In genomic region chr12:64999157-64999425, GRCh38 we compare ENCODE assay signal across 16 cellular contexts.
"Had no signal": no experiment of that assay in that cellular context is flagged by ENCODE, and none has a peak within 500 bp of the region (broad histone marks: within the 10 kb centered on the region; RNA-seq: fewer than 3 reads in every experiment).

No MANE protein-coding gene starts in this region.

- H3K4me3 ChIP-seq: esophagus squamous epithelium, mucosa of descending colon, neural progenitor cell, sigmoid colon, stomach, testis had no signal

- H3K27ac ChIP-seq: neural progenitor cell, sigmoid colon, testis had no signal

- H3K27me3 ChIP-seq: esophagus squamous epithelium, neural progenitor cell, sigmoid colon, stomach, testis had no signal

- H3K4me1 ChIP-seq: sigmoid colon, testis had no signal

- H3K9me3 ChIP-seq: esophagus squamous epithelium, mucosa of descending colon, sigmoid colon, stomach, testis had no signal

- H3K9ac ChIP-seq: neural progenitor cell had no signal

- H2AFZ ChIP-seq: neural progenitor cell had no signal

- ATAC-seq: activated CD8-positive, alpha-beta T cell treated with anti-CD3 and anti-CD28 coated beads, Interleukin-2, amount 10 ng/mL, durations not matched to agents 7 days and 5 days; activated naive CD8-positive, alpha-beta T cell treated with anti-CD3 and anti-CD28 coated beads, Interleukin-2, amount 50 U/mL, for 24 hours; mucosa of descending colon; stimulated activated effector memory CD8-positive, alpha-beta T cell treated with anti-CD3 and anti-CD28 coated beads, Interleukin-12 subunit alpha, Interleukin-12 subunit beta, amount 100 ng/mL, for 72 hours had no signal

- DNase-seq: activated CD4-positive, alpha-beta T cell treated with anti-CD3 and anti-CD28 coated beads, Interleukin-2, amount 10 ng/mL, durations not matched to agents 7 days and 5 days; activated CD8-positive, alpha-beta T cell treated with anti-CD3 and anti-CD28 coated beads, Interleukin-2, amount 10 ng/mL, durations not matched to agents 7 days and 5 days; activated naive CD4-positive, alpha-beta T cell treated with anti-CD3 and anti-CD28 coated beads, Interleukin-2, amount 10 ng/mL, durations not matched to agents 7 days and 5 days; activated naive CD8-positive, alpha-beta T cell treated with anti-CD3 and anti-CD28 coated beads, Interleukin-2, amount 50 U/mL, for 24 hours; activated T-cell treated with anti-CD3 and anti-CD28 coated beads, Interleukin-2, amount 50 U/mL, for 24 hours; effector CD8-positive, alpha-beta T cell; esophagus squamous epithelium; mucosa of descending colon; naive B cell; sigmoid colon; stimulated activated CD4-positive, alpha-beta T cell treated with anti-CD3 and anti-CD28 coated beads, Interleukin-4, amount 100 ng/mL, for 24 hours; stomach; T1000; testis had no signal

- H3K36me3 ChIP-seq: esophagus squamous epithelium, neural progenitor cell, sigmoid colon, stomach had no signal
